Comparison of ENCODE assay signal across 23 cellular contexts in the genomic region with DNA sequence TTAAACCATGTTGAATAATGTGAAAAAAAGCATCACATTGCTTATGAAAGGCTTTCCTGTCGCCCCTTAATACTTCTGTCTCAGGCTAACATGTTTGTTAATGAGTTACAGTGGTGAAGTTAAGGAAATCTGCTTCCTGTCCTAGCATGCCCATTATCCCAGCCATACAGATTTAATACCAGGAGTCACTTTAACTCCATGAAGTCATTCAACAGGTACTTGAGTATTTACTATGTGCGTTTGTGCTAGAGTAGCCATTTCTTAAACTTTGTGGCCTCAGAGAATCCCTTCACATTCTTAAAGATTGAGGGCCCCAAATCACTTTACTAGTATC. TPM values are rescaled to one million over a fixed set of nuclear protein-coding genes. Genes with fewer than 3 reads are reported as not detected.
DNase-seq lines count a peak whose midpoint lies in the region; ATAC-seq, FAIRE-seq and TF ChIP-seq lines count a peak whose summit lies in the region.
"Had no signal": no experiment of that assay in that cellular context is flagged by ENCODE, and none has a peak within 500 bp of the region (broad histone marks: within the 10 kb centered on the region; RNA-seq: fewer than 3 reads in every experiment).

No MANE protein-coding gene starts in this region.

- H3K9me3 ChIP-seq in cardiac muscle cell (ENCODE audit: low read depth), result no peaks in the 10 kb centered on the region
- H3K9me3 ChIP-seq in left ventricle myocardium inferior (replicated peaks), result no peaks in the 10 kb centered on the region
- H3K9me3 ChIP-seq in SK-N-MC (ENCODE audit: low read depth, low read length), result no peaks in the 10 kb centered on the region
- H3K9me3 ChIP-seq: breast epithelium, esophagus squamous epithelium had no signal

- no peak overlapping the region for H3K4me3 Mint-ChIP-seq in stimulated activated effector memory CD8-positive, alpha-beta T cell treated with anti-CD3 and anti-CD28 coated beads, Interleukin-12 subunit alpha, Interleukin-12 subunit beta, amount 100 ng/mL, for 72 hours
- H3K4me3 Mint-ChIP-seq: activated naive CD8-positive, alpha-beta T cell treated with anti-CD3 and anti-CD28 coated beads, Interleukin-2, amount 10 ng/mL, durations not matched to agents 7 days and 5 days had no signal

- no peak for TF ChIP-seq CTCF in cardiac muscle cell (IDR thresholded peaks at IDR 0.05; ENCODE audit: low read depth, low read length)
- no peak for TF ChIP-seq CTCF in left ventricle myocardium inferior (IDR thresholded peaks at IDR 0.05; ENCODE audit: borderline replicate concordance)

- intact Hi-C loops in left ventricle myocardium inferior (cut with micrococcal nuclease), result no loop called here

- H3K27ac ChIP-seq in cardiac muscle cell (peak overlapping the region; percentile 53), left ventricle myocardium inferior (replicated peaks) (no peak overlapping the region), SK-N-MC (peak overlapping the region; percentile 42)
- H3K27ac ChIP-seq: breast epithelium, RWPE1 had no signal

- H3K27ac Mint-ChIP-seq in stimulated activated effector memory CD8-positive, alpha-beta T cell treated with anti-CD3 and anti-CD28 coated beads, Interleukin-12 subunit alpha, Interleukin-12 subunit beta, amount 100 ng/mL, for 72 hours, result peak overlapping the region; percentile 36

- peaks cover 24% of the 10 kb centered on the region for H3K4me1 Mint-ChIP-seq in stimulated activated effector memory CD8-positive, alpha-beta T cell treated with anti-CD3 and anti-CD28 coated beads, Interleukin-12 subunit alpha, Interleukin-12 subunit beta, amount 100 ng/mL, for 72 hours

- H3K4me3 ChIP-seq in cardiac muscle cell, result no peak overlapping the region
- H3K4me3 ChIP-seq in left ventricle myocardium inferior, result no peak overlapping the region
- H3K4me3 ChIP-seq in SK-N-MC, result no peak overlapping the region
- H3K4me3 ChIP-seq: breast epithelium, esophagus squamous epithelium had no signal

- ATAC-seq in stimulated activated effector memory CD8-positive, alpha-beta T cell treated with anti-CD3 and anti-CD28 coated beads, Interleukin-12 subunit alpha, Interleukin-12 subunit beta, amount 100 ng/mL, for 72 hours, result no peak
- ATAC-seq in GM21526 (IDR thresholded peaks at IDR 0.05; ENCODE audit: low FRiP score, unreplicated experiment), result no peak
- no peak for ATAC-seq in GM21390 (IDR thresholded peaks at IDR 0.05; ENCODE audit: unreplicated experiment)
- ATAC-seq: left lobe of liver, right cardiac atrium had no signal

- H3K36me3 ChIP-seq in cardiac muscle cell, result peaks cover 79% of the 10 kb centered on the region
- peaks cover 91% of the 10 kb centered on the region for H3K36me3 ChIP-seq in left ventricle myocardium inferior
- H3K36me3 ChIP-seq in SK-N-MC (ENCODE audit: insufficient read depth, low read length), result peaks cover 82% of the 10 kb centered on the region

- no peaks in the 10 kb centered on the region for H3K27me3 ChIP-seq in cardiac muscle cell
- no peaks in the 10 kb centered on the region for H3K27me3 ChIP-seq in left ventricle myocardium inferior (ENCODE audit: low read depth)
- H3K27me3 ChIP-seq: breast epithelium, esophagus squamous epithelium had no signal

- no peak for FAIRE-seq in urothelium cell line (lab: Jason Lieb, UNC)

- peak; percentile 40 for TF ChIP-seq POLR2A in erythroblast (IDR thresholded peaks at IDR 0.05; ENCODE audit: low read length)

- H3K4me1 ChIP-seq in cardiac muscle cell (ENCODE audit: low read depth), result peaks cover 3% of the 10 kb centered on the region
- H3K4me1 ChIP-seq in left ventricle myocardium inferior, result peaks cover 27% of the 10 kb centered on the region
- H3K4me1 ChIP-seq: breast epithelium had no signal

- H3K9ac ChIP-seq in SK-N-MC (ENCODE audit: insufficient read length), result no peak overlapping the region

- H3K9me3 Mint-ChIP-seq in stimulated activated effector memory CD8-positive, alpha-beta T cell treated with anti-CD3 and anti-CD28 coated beads, Interleukin-12 subunit alpha, Interleukin-12 subunit beta, amount 100 ng/mL, for 72 hours, result no peaks in the 10 kb centered on the region
- H3K9me3 Mint-ChIP-seq: activated naive CD8-positive, alpha-beta T cell treated with anti-CD3 and anti-CD28 coated beads, Interleukin-2, amount 10 ng/mL, durations not matched to agents 7 days and 5 days had no signal

- DNase-seq in cardiac muscle cell (ENCODE audit: low read depth in 1 of 2, low spot score in 1 of 2) (no peak), left ventricle myocardium inferior (no peak), SK-N-MC (ENCODE audit: low read depth, low spot score) (no peak), erythroblast (lab: John Stamatoyannopoulos, UW) (no peak), urothelium cell line (ENCODE audit: low spot score) (no peak)
- DNase-seq in stimulated activated effector memory CD8-positive, alpha-beta T cell treated with anti-CD3 and anti-CD28 coated beads, Interleukin-12 subunit alpha, Interleukin-12 subunit beta, amount 100 ng/mL, for 72 hours (ENCODE audit: low spot score in 2 of 2), result no peak
- DNase-seq: activated CD4-positive, alpha-beta T cell treated with anti-CD3 and anti-CD28 coated beads, Interleukin-2, amount 50 U/mL, for 1 hour; activated naive CD8-positive, alpha-beta T cell treated with anti-CD3 and anti-CD28 coated beads, Interleukin-2, amount 10 ng/mL, durations not matched to agents 7 days and 5 days; DMS79 treated with DMSO at 0.1 percent for 48 hours; esophagus squamous epithelium; glutamatergic neuron; Kasumi-1; NCI-H1092; NCI-H2029 treated with DMSO at 0.1 percent for 48 hours; NCI-H510A; occipital lobe; right cardiac atrium; SW 1271 had no signal

- peaks cover 100% of the 10 kb centered on the region for H3K36me3 Mint-ChIP-seq in stimulated activated effector memory CD8-positive, alpha-beta T cell treated with anti-CD3 and anti-CD28 coated beads, Interleukin-12 subunit alpha, Interleukin-12 subunit beta, amount 100 ng/mL, for 72 hours

RNA-seq across cellular contexts. Expression of gene SETD5, which starts 10.1 kb away (rescaled TPM):
- total RNA-seq in cardiac muscle cell (107 and 275 TPM in 2 replicates), left ventricle myocardium inferior (49.9 TPM)
- 176 and 306 TPM in 2 replicates for polyA plus RNA-seq in cardiac muscle cell

RNA-seq across cellular contexts. Expression of gene THUMPD3, which starts 24.4 kb away (rescaled TPM):
- total RNA-seq in cardiac muscle cell (24.5 and 43.5 TPM in 2 replicates), left ventricle myocardium inferior (57.4 TPM)
- 33.6 and 37.7 TPM in 2 replicates for polyA plus RNA-seq in cardiac muscle cell
